ENCODE assay signal across 1 cellular context in the genomic region with DNA sequence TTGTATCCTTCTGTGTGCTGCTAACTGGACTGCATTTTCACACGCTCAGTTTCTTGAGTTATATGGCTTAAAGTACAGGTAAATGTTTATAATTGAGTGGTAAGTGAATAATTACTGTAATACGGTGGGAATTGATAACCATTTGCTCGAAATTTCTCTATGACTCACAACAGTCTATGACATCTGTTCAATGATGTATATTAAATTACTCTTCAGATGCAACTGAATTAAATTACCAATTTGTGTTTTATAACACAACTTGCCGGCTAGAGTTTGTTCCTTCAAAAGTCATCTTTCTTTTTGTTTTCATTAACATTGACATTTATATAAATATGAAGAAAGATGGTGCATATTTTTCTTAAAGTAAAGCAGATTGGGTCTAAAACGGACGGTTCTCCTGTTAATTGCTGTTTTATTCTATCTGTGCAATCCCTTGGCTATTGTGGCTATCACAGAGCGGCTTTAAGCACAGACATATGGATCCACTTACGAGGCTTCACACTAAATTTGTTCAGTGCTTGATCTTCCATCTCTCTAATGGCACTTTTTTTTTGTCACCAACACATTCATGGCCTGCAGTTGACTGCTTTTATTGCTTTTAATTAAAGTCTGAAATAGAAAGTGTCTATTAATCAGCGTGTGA.
TF ChIP-seq lines count a peak whose summit lies in the region.

No MANE protein-coding gene starts in this region.

TF ChIP-seq in GM23338, 12 proteins besides CTCF, POLR2A, EP300 and RAD21 (continued from another document):
- TF ChIP-seq, protein P1, sequence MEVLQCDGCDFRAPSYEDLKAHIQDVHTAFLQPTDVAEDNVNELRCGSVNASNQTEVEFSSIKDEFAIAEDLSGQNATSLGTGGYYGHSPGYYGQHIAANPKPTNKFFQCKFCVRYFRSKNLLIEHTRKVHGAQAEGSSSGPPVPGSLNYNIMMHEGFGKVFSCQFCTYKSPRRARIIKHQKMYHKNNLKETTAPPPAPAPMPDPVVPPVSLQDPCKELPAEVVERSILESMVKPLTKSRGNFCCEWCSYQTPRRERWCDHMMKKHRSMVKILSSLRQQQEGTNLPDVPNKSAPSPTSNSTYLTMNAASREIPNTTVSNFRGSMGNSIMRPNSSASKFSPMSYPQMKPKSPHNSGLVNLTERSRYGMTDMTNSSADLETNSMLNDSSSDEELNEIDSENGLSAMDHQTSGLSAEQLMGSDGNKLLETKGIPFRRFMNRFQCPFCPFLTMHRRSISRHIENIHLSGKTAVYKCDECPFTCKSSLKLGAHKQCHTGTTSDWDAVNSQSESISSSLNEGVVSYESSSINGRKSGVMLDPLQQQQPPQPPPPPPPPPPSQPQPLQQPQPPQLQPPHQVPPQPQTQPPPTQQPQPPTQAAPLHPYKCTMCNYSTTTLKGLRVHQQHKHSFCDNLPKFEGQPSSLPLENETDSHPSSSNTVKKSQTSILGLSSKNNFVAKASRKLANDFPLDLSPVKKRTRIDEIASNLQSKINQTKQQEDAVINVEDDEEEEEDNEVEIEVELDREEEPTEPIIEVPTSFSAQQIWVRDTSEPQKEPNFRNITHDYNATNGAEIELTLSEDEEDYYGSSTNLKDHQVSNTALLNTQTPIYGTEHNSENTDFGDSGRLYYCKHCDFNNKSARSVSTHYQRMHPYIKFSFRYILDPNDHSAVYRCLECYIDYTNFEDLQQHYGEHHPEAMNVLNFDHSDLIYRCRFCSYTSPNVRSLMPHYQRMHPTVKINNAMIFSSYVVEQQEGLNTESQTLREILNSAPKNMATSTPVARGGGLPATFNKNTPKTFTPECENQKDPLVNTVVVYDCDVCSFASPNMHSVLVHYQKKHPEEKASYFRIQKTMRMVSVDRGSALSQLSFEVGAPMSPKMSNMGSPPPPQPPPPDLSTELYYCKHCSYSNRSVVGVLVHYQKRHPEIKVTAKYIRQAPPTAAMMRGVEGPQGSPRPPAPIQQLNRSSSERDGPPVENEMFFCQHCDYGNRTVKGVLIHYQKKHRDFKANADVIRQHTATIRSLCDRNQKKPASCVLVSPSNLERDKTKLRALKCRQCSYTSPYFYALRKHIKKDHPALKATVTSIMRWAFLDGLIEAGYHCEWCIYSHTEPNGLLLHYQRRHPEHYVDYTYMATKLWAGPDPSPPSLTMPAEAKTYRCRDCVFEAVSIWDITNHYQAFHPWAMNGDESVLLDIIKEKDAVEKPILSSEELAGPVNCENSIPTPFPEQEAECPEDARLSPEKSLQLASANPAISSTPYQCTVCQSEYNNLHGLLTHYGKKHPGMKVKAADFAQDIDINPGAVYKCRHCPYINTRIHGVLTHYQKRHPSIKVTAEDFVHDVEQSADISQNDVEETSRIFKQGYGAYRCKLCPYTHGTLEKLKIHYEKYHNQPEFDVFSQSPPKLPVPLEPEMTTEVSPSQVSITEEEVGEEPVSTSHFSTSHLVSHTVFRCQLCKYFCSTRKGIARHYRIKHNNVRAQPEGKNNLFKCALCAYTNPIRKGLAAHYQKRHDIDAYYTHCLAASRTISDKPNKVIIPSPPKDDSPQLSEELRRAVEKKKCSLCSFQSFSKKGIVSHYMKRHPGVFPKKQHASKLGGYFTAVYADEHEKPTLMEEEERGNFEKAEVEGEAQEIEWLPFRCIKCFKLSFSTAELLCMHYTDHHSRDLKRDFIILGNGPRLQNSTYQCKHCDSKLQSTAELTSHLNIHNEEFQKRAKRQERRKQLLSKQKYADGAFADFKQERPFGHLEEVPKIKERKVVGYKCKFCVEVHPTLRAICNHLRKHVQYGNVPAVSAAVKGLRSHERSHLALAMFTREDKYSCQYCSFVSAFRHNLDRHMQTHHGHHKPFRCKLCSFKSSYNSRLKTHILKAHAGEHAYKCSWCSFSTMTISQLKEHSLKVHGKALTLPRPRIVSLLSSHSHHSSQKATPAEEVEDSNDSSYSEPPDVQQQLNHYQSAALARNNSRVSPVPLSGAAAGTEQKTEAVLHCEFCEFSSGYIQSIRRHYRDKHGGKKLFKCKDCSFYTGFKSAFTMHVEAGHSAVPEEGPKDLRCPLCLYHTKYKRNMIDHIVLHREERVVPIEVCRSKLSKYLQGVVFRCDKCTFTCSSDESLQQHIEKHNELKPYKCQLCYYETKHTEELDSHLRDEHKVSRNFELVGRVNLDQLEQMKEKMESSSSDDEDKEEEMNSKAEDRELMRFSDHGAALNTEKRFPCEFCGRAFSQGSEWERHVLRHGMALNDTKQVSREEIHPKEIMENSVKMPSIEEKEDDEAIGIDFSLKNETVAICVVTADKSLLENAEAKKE (CRISPR knock-in tag; IDR thresholded peaks at IDR 0.05) = no peak
